Comparison of ENCODE assay signal across 10 cellular contexts in genomic region chr10:132543916-132544743, GRCh38. TPM values are rescaled to one million over a fixed set of nuclear protein-coding genes. Genes with fewer than 3 reads are reported as not detected.
DNase-seq lines count a peak whose midpoint lies in the region; ATAC-seq and TF ChIP-seq lines count a peak whose summit lies in the region.
"Had no signal": no experiment of that assay in that cellular context is flagged by ENCODE, and none has a peak within 500 bp of the region (broad histone marks: within the 10 kb centered on the region; RNA-seq: fewer than 3 reads in every experiment).

No MANE protein-coding gene starts in this region.

- H3K36me3 Mint-ChIP-seq in CD4-positive, CD25-positive, alpha-beta regulatory T cell = peaks cover 3% of the 10 kb centered on the region
- H3K36me3 Mint-ChIP-seq in central memory CD8-positive, alpha-beta T cell (ENCODE audit: insufficient read depth) = peaks cover 3% of the 10 kb centered on the region
- no peaks in the 10 kb centered on the region for H3K36me3 Mint-ChIP-seq in nephron (ENCODE audit: low read depth)

- no peaks in the 10 kb centered on the region for H3K27me3 ChIP-seq in CD4-positive, CD25-positive, alpha-beta regulatory T cell (ENCODE audit: control insufficient read depth, insufficient read depth, low read length)
- no peaks in the 10 kb centered on the region for H3K27me3 ChIP-seq in vagina

- peak overlapping the region; percentile 82 for H3K4me3 ChIP-seq in CD4-positive, CD25-positive, alpha-beta regulatory T cell (ENCODE audit: low read depth, low read length)
- peak overlapping the region in 1 of 2 donors; percentile 18 for H3K4me3 ChIP-seq in vagina

- H3K9me3 Mint-ChIP-seq in CD4-positive, CD25-positive, alpha-beta regulatory T cell = no peaks in the 10 kb centered on the region
- no peaks in the 10 kb centered on the region for H3K9me3 Mint-ChIP-seq in central memory CD8-positive, alpha-beta T cell
- no peaks in the 10 kb centered on the region for H3K9me3 Mint-ChIP-seq in nephron

- H3K4me1 Mint-ChIP-seq in CD4-positive, CD25-positive, alpha-beta regulatory T cell = peaks cover 8 to 88% (median 50%) of the 10 kb centered on the region in 4 donors
- peaks cover 37% of the 10 kb centered on the region for H3K4me1 Mint-ChIP-seq in central memory CD8-positive, alpha-beta T cell
- peaks cover 38% of the 10 kb centered on the region for H3K4me1 Mint-ChIP-seq in nephron

- peak overlapping the region; percentile 90 to 96 (median 92) for H3K27ac Mint-ChIP-seq in CD4-positive, CD25-positive, alpha-beta regulatory T cell
- H3K27ac Mint-ChIP-seq in central memory CD8-positive, alpha-beta T cell (ENCODE audit: low read depth) = peak overlapping the region; percentile 60
- H3K27ac Mint-ChIP-seq in nephron = peak overlapping the region in 2 of 3 experiments; percentile 36 to 72

- H3K4me3 Mint-ChIP-seq in CD4-positive, CD25-positive, alpha-beta regulatory T cell = peak overlapping the region; percentile 81 to 96 (median 93)
- peak overlapping the region; percentile 76 for H3K4me3 Mint-ChIP-seq in central memory CD8-positive, alpha-beta T cell
- H3K4me3 Mint-ChIP-seq in nephron = peak overlapping the region in 2 of 3 experiments; percentile 48 to 61

- intact Hi-C loops in vagina (cut with DNase I) = no loop called here

- DNase-seq in CD4-positive, CD25-positive, alpha-beta regulatory T cell = peak; percentile 24 to 47 (median 39)
- DNase-seq in central memory CD8-positive, alpha-beta T cell (ENCODE audit: low spot score in 2 of 2) = no peak
- no peak for DNase-seq in erythroblast (lab: John Stamatoyannopoulos, UW)
- no peak for DNase-seq in NCI-H1436 treated with DMSO at 0.1 percent for 48 hours (lab: John Stamatoyannopoulos, UW)
- DNase-seq in occipital lobe (lab: John Stamatoyannopoulos, UW) = no peak
- DNase-seq in vagina (ENCODE audit: extremely low spot score in 2 of 2) = no peak
- DNase-seq: activated CD4-positive, alpha-beta T cell treated with anti-CD3 and anti-CD28 coated beads, Interleukin-2, amount 50 U/mL, for 4 hours; NCI-H2227 treated with DMSO at 0.1 percent for 48 hours had no signal

- peak overlapping the region; percentile 57 for H3K27ac ChIP-seq in CD4-positive, CD25-positive, alpha-beta regulatory T cell (ENCODE audit: insufficient read depth, low read length, poor library complexity, severe bottlenecking)
- H3K27ac ChIP-seq in KOPT-K1 (ENCODE audit: low read depth, low read length, poor library complexity, severe bottlenecking) (peak overlapping the region; percentile 69), vagina (no peak overlapping the region)

- H3K36me3 ChIP-seq in CD4-positive, CD25-positive, alpha-beta regulatory T cell (ENCODE audit: control insufficient read depth, insufficient read depth, low read length) = no peaks in the 10 kb centered on the region
- H3K36me3 ChIP-seq in KOPT-K1 (ENCODE audit: insufficient read depth, low read length) (no peaks in the 10 kb centered on the region), vagina (no peaks in the 10 kb centered on the region)

- peaks cover 54% of the 10 kb centered on the region for H3K4me1 ChIP-seq in CD4-positive, CD25-positive, alpha-beta regulatory T cell (ENCODE audit: control insufficient read depth, insufficient read depth, low read length, poor library complexity, severe bottlenecking)
- H3K4me1 ChIP-seq in vagina = peaks cover 81% of the 10 kb centered on the region

- TF ChIP-seq POLR2A in erythroblast (IDR thresholded peaks at IDR 0.05; ENCODE audit: low read length) = no peak
- TF ChIP-seq POLR2A in vagina (IDR thresholded peaks at IDR 0.05) = no peak

- H3K9me3 ChIP-seq in CD4-positive, CD25-positive, alpha-beta regulatory T cell (ENCODE audit: control insufficient read depth in 2 of 2, low read length in 2 of 2) = no peaks in the 10 kb centered on the region
- H3K9me3 ChIP-seq in KOPT-K1 (ENCODE audit: insufficient read depth, low read length, poor library complexity, severe bottlenecking) = no peaks in the 10 kb centered on the region
- H3K9me3 ChIP-seq in vagina = no peaks in the 10 kb centered on the region

- peak; percentile 11 to 28 for ATAC-seq in CD4-positive, CD25-positive, alpha-beta regulatory T cell (ENCODE audit: low read depth in 2 of 2)
- peak; percentile 20 for ATAC-seq in central memory CD8-positive, alpha-beta T cell (replicated peaks; ENCODE audit: extremely low read depth, poor library complexity, severe bottlenecking)

- TF ChIP-seq CTCF in nephron (IDR thresholded peaks at IDR 0.05; ENCODE audit: unreplicated experiment in 3 of 3) (no peak), vagina (IDR thresholded peaks at IDR 0.05) (no peak)

- no peaks in the 10 kb centered on the region for H3K27me3 Mint-ChIP-seq in CD4-positive, CD25-positive, alpha-beta regulatory T cell
- H3K27me3 Mint-ChIP-seq in central memory CD8-positive, alpha-beta T cell = no peaks in the 10 kb centered on the region
- peaks cover 4% of the 10 kb centered on the region for H3K27me3 Mint-ChIP-seq in nephron (ENCODE audit: low read depth)

RNA-seq across cellular contexts. Expression of gene INPP5A, which starts 6.5 kb away (rescaled TPM):
- 21.3 TPM for total RNA-seq in CD4-positive, CD25-positive, alpha-beta regulatory T cell
- 1 to 10 TPM in 2 of 4 donors, under 1 TPM in 2; 0.66 to 1.7 (median 0.89) TPM for polyA plus RNA-seq in CD4-positive, CD25-positive, alpha-beta regulatory T cell
- 29.3 TPM for total RNA-seq in occipital lobe
- total RNA-seq in vagina = 24.3 TPM

Comparison
In these comparisons a context has a peak if more than half of its experiments do, and no peak if none do; other contexts are left out.
1. DNase-seq: peak in CD4-positive, CD25-positive, alpha-beta regulatory T cell (3 of 3); none in central memory CD8-positive, alpha-beta T cell (0 of 2), erythroblast (0 of 2), NCI-H1436 treated with DMSO at 0.1 percent for 48 hours (single experiment), occipital lobe (single experiment) and vagina (0 of 2).
2. Peak in every context shown above with its lines, with median percentiles within 50 percentile points of each other: H3K27ac Mint-ChIP-seq and H3K4me3 Mint-ChIP-seq.